Comparison of ENCODE assay signal across 24 cellular contexts in genomic region chr1:88210088-88210825, GRCh38.
"Had no signal": no experiment of that assay in that cellular context is flagged by ENCODE, and none has a peak within 500 bp of the region (broad histone marks: within the 10 kb centered on the region; RNA-seq: fewer than 3 reads in every experiment).

No MANE protein-coding gene starts in this region.

- H3K9me3 Mint-ChIP-seq: activated CD8-positive, alpha-beta T cell treated with anti-CD3 and anti-CD28 coated beads for 36 hours; activated naive CD4-positive, alpha-beta T cell treated with anti-CD3 and anti-CD28 coated beads, Interleukin-2, amount 10 ng/mL, durations not matched to agents 7 days and 5 days; activated T-cell treated with anti-CD3 and anti-CD28 coated beads, Interleukin-2, amount 50 U/mL, for 4 hours; central memory CD8-positive, alpha-beta T cell; memory B cell; neural progenitor cell; stimulated activated naive CD8-positive, alpha-beta T cell treated with anti-CD3 and anti-CD28 coated beads, Interleukin-15, Interleukin-2, amounts not matched to agents 100 ng/mL and 50 ng/mL, for 24 hours; WTC11 had no signal

- H3K9me3 ChIP-seq: colonic mucosa, gastrocnemius medialis, prostate gland, right atrium auricular region, suprapubic skin, transverse colon had no signal

- H3K36me3 Mint-ChIP-seq: activated naive CD4-positive, alpha-beta T cell treated with anti-CD3 and anti-CD28 coated beads, Interleukin-2, amount 10 ng/mL, durations not matched to agents 7 days and 5 days; memory B cell; naive B cell; neural progenitor cell; WTC11 had no signal

- ATAC-seq: activated CD8-positive, alpha-beta T cell treated with anti-CD3 and anti-CD28 coated beads for 36 hours; activated T-cell treated with anti-CD3 and anti-CD28 coated beads, Interleukin-2, amount 50 U/mL, for 4 hours; gastrocnemius medialis; heart right ventricle; T-helper 17 cell; WTC11 had no signal

- H3K36me3 ChIP-seq: brain microvascular endothelial cell, colonic mucosa, gastrocnemius medialis, heart right ventricle, neural progenitor cell, prostate gland, right atrium auricular region, suprapubic skin, transverse colon had no signal

- H3K27me3 ChIP-seq: brain microvascular endothelial cell, colonic mucosa, gastrocnemius medialis, neural progenitor cell, right atrium auricular region, suprapubic skin, transverse colon had no signal

- H3K4me2 ChIP-seq: neural progenitor cell had no signal

- H3K27ac Mint-ChIP-seq: activated CD8-positive, alpha-beta T cell treated with anti-CD3 and anti-CD28 coated beads for 36 hours; activated naive CD4-positive, alpha-beta T cell treated with anti-CD3 and anti-CD28 coated beads, Interleukin-2, amount 10 ng/mL, durations not matched to agents 7 days and 5 days; memory B cell; neural progenitor cell; stimulated activated naive CD8-positive, alpha-beta T cell treated with anti-CD3 and anti-CD28 coated beads, Interleukin-15, Interleukin-2, amounts not matched to agents 100 ng/mL and 50 ng/mL, for 24 hours; T-helper 17 cell; WTC11 had no signal

- H3K27ac ChIP-seq: brain microvascular endothelial cell, colonic mucosa, gastrocnemius medialis, heart right ventricle, neural progenitor cell, prostate gland, right atrium auricular region, suprapubic skin, transverse colon had no signal

- DNase-seq: activated CD4-positive, alpha-beta T cell treated with anti-CD3 and anti-CD28 coated beads for 4 hours; activated CD8-positive, alpha-beta memory T cell treated with anti-CD3 and anti-CD28 coated beads, Interleukin-2, amount 50 U/mL, for 4 hours; activated CD8-positive, alpha-beta T cell treated with anti-CD3 and anti-CD28 coated beads for 36 hours; activated effector memory CD4-positive, alpha-beta T cell treated with Interleukin-2 at 50 U/mL for 16 hours; activated naive CD4-positive, alpha-beta T cell treated with anti-CD3 and anti-CD28 coated beads, Interleukin-2, amount 10 ng/mL, durations not matched to agents 7 days and 5 days; activated T-cell treated with anti-CD3 and anti-CD28 coated beads, Interleukin-2, amount 50 U/mL, for 4 hours; aorta; brain microvascular endothelial cell; colonic mucosa; gastrocnemius medialis; heart right ventricle; kidney glomerular epithelial cell; naive B cell; stimulated activated CD4-positive, alpha-beta T cell treated with anti-CD3 and anti-CD28 coated beads, Interleukin-2, amount 100 ng/mL, for 24 hours; T-helper 17 cell; transverse colon had no signal

- H3K27me3 Mint-ChIP-seq: activated CD8-positive, alpha-beta T cell treated with anti-CD3 and anti-CD28 coated beads for 36 hours; central memory CD8-positive, alpha-beta T cell; memory B cell; stimulated activated naive CD8-positive, alpha-beta T cell treated with anti-CD3 and anti-CD28 coated beads, Interleukin-15, Interleukin-2, amounts not matched to agents 100 ng/mL and 50 ng/mL, for 24 hours had no signal

- H3K4me3 ChIP-seq: colonic mucosa, gastrocnemius medialis, heart right ventricle, neural progenitor cell, prostate gland, right atrium auricular region, suprapubic skin, transverse colon had no signal

- H3K9ac ChIP-seq: neural progenitor cell had no signal

- H3K4me3 Mint-ChIP-seq: activated CD8-positive, alpha-beta T cell treated with anti-CD3 and anti-CD28 coated beads for 36 hours; activated naive CD4-positive, alpha-beta T cell treated with anti-CD3 and anti-CD28 coated beads, Interleukin-2, amount 10 ng/mL, durations not matched to agents 7 days and 5 days; activated T-cell treated with anti-CD3 and anti-CD28 coated beads, Interleukin-2, amount 50 U/mL, for 4 hours; central memory CD8-positive, alpha-beta T cell; memory B cell; naive B cell; neural progenitor cell; stimulated activated naive CD8-positive, alpha-beta T cell treated with anti-CD3 and anti-CD28 coated beads, Interleukin-15, Interleukin-2, amounts not matched to agents 100 ng/mL and 50 ng/mL, for 24 hours; T-helper 17 cell; WTC11 had no signal

- H3K4me1 ChIP-seq: colonic mucosa, gastrocnemius medialis, heart right ventricle, neural progenitor cell, prostate gland, right atrium auricular region, suprapubic skin, transverse colon had no signal

- H3K4me1 Mint-ChIP-seq: central memory CD8-positive, alpha-beta T cell; naive B cell; neural progenitor cell; T-helper 17 cell had no signal
